ENCODE assay signal across 8 cellular contexts in genomic region chr6:138987643-138988468, GRCh38. TPM values are rescaled to one million over a fixed set of nuclear protein-coding genes. Genes with fewer than 3 reads are reported as not detected.
DNase-seq lines count a peak whose midpoint lies in the region; ATAC-seq and TF ChIP-seq lines count a peak whose summit lies in the region.

Gene REPS1 (minus strand): TSS chr6:138988253. CDS start chr6:138987682, 571 bp downstream.

- H3K4me3 ChIP-seq in choroid plexus epithelial cell (ENCODE audit: low read depth, low read length), result peak within 1 kb of the TSS; percentile 87

- no peaks in the 10 kb centered on the region for H3K27me3 Mint-ChIP-seq in activated CD4-positive, alpha-beta T cell treated with anti-CD3 and anti-CD28 coated beads for 36 hours

- H3K9me3 Mint-ChIP-seq in activated CD4-positive, alpha-beta T cell treated with anti-CD3 and anti-CD28 coated beads for 36 hours (ENCODE audit: low read depth), result no peaks in the 10 kb centered on the region

- intact Hi-C loops in activated CD4-positive, alpha-beta T cell treated with anti-CD3 and anti-CD28 coated beads for 36 hours (cut with DNase I, micrococcal nuclease), result loop anchor here (1.0 to 10.0 kb wide), 13 partner anchors 40 to 583 kb away; partner anchors contain the start of genes ABRACL (in 2 of the 2), CITED2 (in 2 of the 2), CCDC28A (in 1 of the 2) and HEBP2 (in 1 of the 2)

- ATAC-seq in GM19025 (IDR thresholded peaks at IDR 0.05; ENCODE audit: low read depth, unreplicated experiment), result peak; percentile 93
- ATAC-seq in HG03280 (IDR thresholded peaks at IDR 0.05; ENCODE audit: unreplicated experiment), result peak; percentile 91
- ATAC-seq in activated CD4-positive, alpha-beta T cell treated with anti-CD3 and anti-CD28 coated beads for 36 hours, result peak; percentile 96

- DNase-seq in AML-193 (lab: John Stamatoyannopoulos, UW), result peak; percentile 93 to 94
- DNase-seq in NCI-H446 treated with DMSO at 0.1 percent for 48 hours (lab: John Stamatoyannopoulos, UW), result peak; percentile 76
- peak; percentile 95 for DNase-seq in activated CD4-positive, alpha-beta T cell treated with anti-CD3 and anti-CD28 coated beads for 36 hours
- DNase-seq in choroid plexus epithelial cell (ENCODE audit: low read depth), result peak; percentile 91
- DNase-seq in kidney tubule cell (ENCODE audit: low spot score), result peak; percentile 92
- peak; percentile 82 to 90 (median 88) for DNase-seq in stimulated activated CD4-positive, alpha-beta T cell treated with anti-CD3 and anti-CD28 coated beads, Interleukin-1b, Interleukin-23, amount 100 ng/mL, for 24 hours (ENCODE audit: low read depth in 4 of 4, low spot score in 1 of 4)

- peaks cover 6% of the 10 kb centered on the region for H3K4me1 Mint-ChIP-seq in activated CD4-positive, alpha-beta T cell treated with anti-CD3 and anti-CD28 coated beads for 36 hours

- peak within 1 kb of the TSS; percentile 87 for H3K4me3 Mint-ChIP-seq in activated CD4-positive, alpha-beta T cell treated with anti-CD3 and anti-CD28 coated beads for 36 hours

- POLR2A ChIA-PET in activated CD4-positive, alpha-beta T cell treated with anti-CD3 and anti-CD28 coated beads for 36 hours (lab: Charles Lee), result interaction anchor here (1.1 to 1.4 kb wide), 2 partner anchors 12 to 214 kb away, joined by 4 read pairs; partner anchors contain the start of gene CCDC28A

- CTCF ChIA-PET in activated CD4-positive, alpha-beta T cell treated with anti-CD3 and anti-CD28 coated beads for 36 hours (lab: Charles Lee), result interaction anchor here (0.7 to 3.3 kb wide), 12 partner anchors 11 to 377 kb away, joined by 3 to 18 read pairs (median 6); no protein-coding TSS in a partner anchor

- TF ChIP-seq CTCF in choroid plexus epithelial cell (conservative IDR thresholded peaks at IDR 0.05; ENCODE audit: low read depth, low read length), result peak; percentile 70

- peak within 1 kb of the TSS; percentile 91 for H3K27ac Mint-ChIP-seq in activated CD4-positive, alpha-beta T cell treated with anti-CD3 and anti-CD28 coated beads for 36 hours

- H3K36me3 Mint-ChIP-seq in activated CD4-positive, alpha-beta T cell treated with anti-CD3 and anti-CD28 coated beads for 36 hours (ENCODE audit: low read depth), result peaks cover 2% of the 10 kb centered on the region

RNA-seq across cellular contexts. Expression of gene REPS1, which starts in this region (rescaled TPM):
- total RNA-seq in activated CD4-positive, alpha-beta T cell treated with anti-CD3 and anti-CD28 coated beads for 36 hours, result 10 to 100 TPM; 60.3 to 90.9 TPM

Comparison
In these comparisons a context has a peak if more than half of its experiments do, and no peak if none do; other contexts are left out.
1. Peak in every context shown above with its lines: DNase-seq, ATAC-seq and H3K4me3 ChIP-seq.